Comparison of ENCODE assay signal across 18 cellular contexts in the genomic region with DNA sequence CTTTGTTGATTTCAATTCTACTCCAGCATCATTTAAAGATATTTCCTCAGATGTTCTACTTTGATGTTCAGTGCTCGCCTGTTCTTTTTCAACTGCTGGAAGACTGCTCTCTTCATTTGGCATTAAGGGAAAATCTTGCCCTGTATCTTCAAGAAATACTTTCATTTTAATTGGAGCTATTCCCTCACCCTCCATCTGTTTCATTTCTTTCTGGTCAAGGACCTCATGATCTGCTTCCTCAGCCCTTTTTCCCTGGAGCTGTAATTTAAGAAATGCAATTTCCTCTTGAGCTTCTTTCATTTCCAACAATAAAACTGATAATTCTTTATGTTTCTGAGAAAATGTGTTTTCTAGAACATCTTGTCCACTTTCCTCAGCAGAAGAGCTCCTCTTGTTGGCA.
"Had no signal": no experiment of that assay in that cellular context is flagged by ENCODE, and none has a peak within 500 bp of the region (broad histone marks: within the 10 kb centered on the region; RNA-seq: fewer than 3 reads in every experiment).

No MANE protein-coding gene starts in this region.

- H3K9me3 ChIP-seq: prostate gland, right lobe of liver, transverse colon had no signal

- ATAC-seq: foreskin keratinocyte; left lobe of liver; natural killer cell treated with Interleukin-12 subunit alpha and Interleukin-12 subunit beta and Interleukin-15 and Interleukin-18, amount 100 ng/mL, for 72 hours had no signal

- H3K27ac Mint-ChIP-seq: dendritic cell treated with granulocyte-macrophage colony-stimulating factor and Interleukin-4, amounts not matched to agents 40 ng/mL and 50 ng/mL, for 4 days; endodermal cell had no signal

- H3K4me1 Mint-ChIP-seq: endodermal cell had no signal

- H3K9me3 Mint-ChIP-seq: dendritic cell treated with granulocyte-macrophage colony-stimulating factor and Interleukin-4, amounts not matched to agents 40 ng/mL and 50 ng/mL, for 4 days; endodermal cell; natural killer cell treated with Interleukin-12 subunit alpha and Interleukin-12 subunit beta and Interleukin-15 and Interleukin-18, amount 100 ng/mL, for 72 hours had no signal

- H3K4me3 Mint-ChIP-seq: dendritic cell treated with granulocyte-macrophage colony-stimulating factor and Interleukin-4, amounts not matched to agents 40 ng/mL and 50 ng/mL, for 4 days; endodermal cell; natural killer cell treated with Interleukin-12 subunit alpha and Interleukin-12 subunit beta and Interleukin-15 and Interleukin-18, amount 100 ng/mL, for 72 hours had no signal

- H3K27ac ChIP-seq: foreskin keratinocyte, parathyroid adenoma, prostate gland, right lobe of liver had no signal

- DNase-seq: cerebellar nuclear complex; endodermal cell; erythroblast; foreskin keratinocyte; islet precursor cell; mesenchymal stem cell; occipital lobe; right lobe of liver; stimulated activated CD4-positive, alpha-beta T cell treated with anti-CD3 and anti-CD28 coated beads, Interleukin-2, amount 100 ng/mL, for 24 hours; stimulated activated CD4-positive, alpha-beta T cell treated with anti-CD3 and anti-CD28 coated beads, Interleukin-4, amount 100 ng/mL, for 4 hours; stimulated activated naive CD4-positive, alpha-beta T cell; transverse colon had no signal

- H3K27me3 Mint-ChIP-seq: dendritic cell treated with granulocyte-macrophage colony-stimulating factor and Interleukin-4, amounts not matched to agents 40 ng/mL and 50 ng/mL, for 4 days; natural killer cell treated with Interleukin-12 subunit alpha and Interleukin-12 subunit beta and Interleukin-15 and Interleukin-18, amount 100 ng/mL, for 72 hours had no signal

- H3K36me3 ChIP-seq: prostate gland had no signal

- H3K27me3 ChIP-seq: foreskin keratinocyte, right lobe of liver, transverse colon had no signal

- H3K4me1 ChIP-seq: foreskin keratinocyte, prostate gland, right lobe of liver had no signal

- H3K4me3 ChIP-seq: lung, prostate gland, right lobe of liver, transverse colon had no signal
